Comparison of ENCODE assay signal across 8 cellular contexts in the genomic region with DNA sequence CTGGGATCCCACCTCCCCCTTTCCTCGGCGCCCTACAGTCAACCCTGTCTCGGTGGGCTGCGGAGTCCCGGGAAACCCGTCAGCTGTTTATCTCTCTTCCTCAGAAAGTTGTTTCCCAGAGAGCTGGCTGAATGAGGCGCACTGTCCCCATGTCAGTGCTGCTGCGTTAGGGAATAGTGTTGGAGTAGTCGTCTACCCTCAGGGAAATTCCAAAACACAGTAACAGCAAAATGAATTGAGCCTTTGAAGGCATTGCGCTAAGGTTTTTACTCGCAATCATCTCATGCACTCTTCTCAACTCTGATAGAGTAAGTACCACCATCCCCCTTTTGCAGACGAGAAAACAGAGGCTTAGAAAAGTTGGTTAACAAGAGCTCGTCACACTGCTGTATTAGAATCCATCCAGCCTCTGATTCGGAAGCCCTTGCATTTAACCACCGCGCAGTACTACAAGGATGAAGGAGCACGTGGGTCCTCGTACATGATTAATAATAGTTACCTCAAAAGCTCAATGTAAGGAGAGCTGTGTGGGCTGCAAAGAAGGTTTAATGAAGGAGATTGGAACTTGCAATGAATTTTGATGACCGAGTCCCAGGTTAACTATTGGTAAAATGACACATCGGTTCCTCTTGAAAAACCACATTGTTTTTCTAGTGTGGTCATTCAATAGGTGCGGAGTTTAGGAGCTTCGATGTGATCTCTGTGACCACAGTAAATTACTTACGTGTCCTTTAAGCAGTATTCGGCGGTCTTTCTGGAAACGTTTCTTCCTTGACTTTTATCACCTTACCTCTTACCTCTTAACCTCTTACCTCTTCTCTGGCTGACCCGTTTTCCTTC. TPM values are rescaled to one million over a fixed set of nuclear protein-coding genes. Genes with fewer than 3 reads are reported as not detected.
DNase-seq lines count a peak whose midpoint lies in the region; ATAC-seq and TF ChIP-seq lines count a peak whose summit lies in the region.

No MANE protein-coding gene starts in this region.

- no peak for ATAC-seq in GM21515 (IDR thresholded peaks at IDR 0.05; ENCODE audit: unreplicated experiment)

- H2BK120ac ChIP-seq in H9 (ENCODE audit: low read depth, low read length, poor library complexity, severe bottlenecking), result no peak overlapping the region

- no peak overlapping the region for H3T11ph ChIP-seq in H9 (ENCODE audit: low read length)

- H3K4me2 ChIP-seq in H9 (ENCODE audit: insufficient read depth, insufficient read length, low read length), result peak overlapping the region; percentile 86

- no peak for TF ChIP-seq CTCF in H9 (conservative IDR thresholded peaks at IDR 0.05)
- no peak for TF ChIP-seq CTCF in astrocyte of the spinal cord (IDR thresholded peaks at IDR 0.05; ENCODE audit: low read depth, low read length)

- no peak overlapping the region for H3K18ac ChIP-seq in H9 (ENCODE audit: insufficient read length, low read depth, low read length)

- H3K14ac ChIP-seq in H9 (ENCODE audit: insufficient read depth, low read length), result no peak overlapping the region

- H3K27ac Mint-ChIP-seq in H9, result no peak overlapping the region; a peak in 1 of 7 replicates

- H3K4me3 ChIP-seq in astrocyte of the spinal cord (ENCODE audit: low read depth, low read length), result peak overlapping the region; percentile 95

- no peak overlapping the region for H3K56ac ChIP-seq in H9 (ENCODE audit: insufficient read length, low read depth, low read length)

- no peaks in the 10 kb centered on the region for H3K79me2 ChIP-seq in H9 (ENCODE audit: insufficient read depth, low read length)

- H3K23me2 ChIP-seq in H9 (ENCODE audit: insufficient read length, low read depth, low read length, poor library complexity, severe bottlenecking), result peaks cover 8% of the 10 kb centered on the region

- H2AK5ac ChIP-seq in H9 (ENCODE audit: insufficient read length, low read length), result no peak overlapping the region

- no peaks in the 10 kb centered on the region; the same call in 1 of the 2 replicates for H3K27me3 ChIP-seq in H9 (ENCODE audit: insufficient read depth, low read length)

- H2BK5ac ChIP-seq in H9 (ENCODE audit: insufficient read length, low read length), result no peak overlapping the region

- peaks cover 25 to 28% of the 10 kb centered on the region in 2 experiments for H3K4me1 Mint-ChIP-seq in H9

- no peak overlapping the region for H4K5ac ChIP-seq in H9 (ENCODE audit: insufficient read length, low read depth, low read length)

- no peak overlapping the region for H2BK12ac ChIP-seq in H9 (ENCODE audit: insufficient read length, low read depth, low read length)

- no peaks in the 10 kb centered on the region for H3K36me3 Mint-ChIP-seq in H9 (ENCODE audit: insufficient read depth in 1 of 3, low read depth in 3 of 3)

- H4K8ac ChIP-seq in H9 (replicated peaks; ENCODE audit: insufficient read length, low read depth, low read length), result no peak overlapping the region

- H3K79me1 ChIP-seq in H9 (ENCODE audit: insufficient read depth, low read depth, low read length, poor library complexity, severe bottlenecking), result no peaks in the 10 kb centered on the region

- H3K23ac ChIP-seq in H9 (ENCODE audit: insufficient read length, low read depth, low read length), result no peak overlapping the region

- no CpG with 5 or more reads among the region's 27 CpGs for WGBS in H9 (ENCODE audit: extremely low coverage, insufficient read length, low lambda C conversion rate)

- H3K27ac ChIP-seq in H9 (ENCODE audit: insufficient read length, low read depth, low read length), result no peak overlapping the region

- H3K4ac ChIP-seq in H9 (ENCODE audit: low read depth, low read length), result no peak overlapping the region

- DNase-seq in NCI-H748 (lab: John Stamatoyannopoulos, UW; ENCODE audit: unreplicated experiment) (peak; percentile 27), NCI-H748 treated with DMSO at 0.1 percent for 48 hours (lab: John Stamatoyannopoulos, UW) (no peak), H9 (no peak), NCI-H69 (lab: John Stamatoyannopoulos, UW) (peak; percentile 63), astrocyte of the spinal cord (ENCODE audit: low read depth, low spot score) (peak; percentile 60), iPS-NIHi11 (ENCODE audit: low spot score) (peak; percentile 13), smooth muscle cell of the brain vasculature (ENCODE audit: low read depth, low spot score) (peak; percentile 12)

- no peak overlapping the region for H2BK20ac ChIP-seq in H9 (ENCODE audit: low read depth, low read length, poor library complexity, severe bottlenecking)

- no peaks in the 10 kb centered on the region for H3K9me3 ChIP-seq in H9 (ENCODE audit: control insufficient read depth, low read depth, low read length)

- no peak overlapping the region for H2BK15ac ChIP-seq in H9 (ENCODE audit: low read depth, low read length)

- H3K9ac ChIP-seq in H9 (ENCODE audit: extremely low read depth, insufficient read length, low read length), result peak overlapping the region; percentile 32

- H4K20me1 ChIP-seq in H9 (ENCODE audit: control insufficient read depth, insufficient read depth, insufficient read length), result no peaks in the 10 kb centered on the region

- no peaks in the 10 kb centered on the region for H3K4me1 ChIP-seq in H9 (ENCODE audit: insufficient read depth, low read length)

- H4K91ac ChIP-seq in H9 (ENCODE audit: insufficient read length, low read depth, low read length), result no peak overlapping the region

- H3K9me3 Mint-ChIP-seq in H9, result no peaks in the 10 kb centered on the region

- H3K27me3 Mint-ChIP-seq in H9 (ENCODE audit: low read depth), result peaks cover 23% of the 10 kb centered on the region

- H3K4me3 Mint-ChIP-seq in H9, result peak overlapping the region; percentile 90 to 92

- in situ Hi-C loops in astrocyte of the spinal cord (cut with HindIII; ENCODE audit: low sequenced_read_pairs), result no loop called here

- H2AFZ ChIP-seq in H9 (ENCODE audit: low read length), result peak overlapping the region; percentile 9

RNA-seq across cellular contexts. Expression of a gene that starts 0.8 kb away (rescaled TPM):
- total RNA-seq in H9 (2021), result 13.2 and 14.0 TPM in 2 replicates

Comparison
In these comparisons a context has a peak if more than half of its experiments do, and no peak if none do; other contexts are left out.
1. DNase-seq: peak in NCI-H748 (single experiment), NCI-H69 (single experiment), astrocyte of the spinal cord (single experiment), iPS-NIHi11 (single experiment) and smooth muscle cell of the brain vasculature (single experiment); none in NCI-H748 treated with DMSO at 0.1 percent for 48 hours (single experiment) and H9 (single experiment).